ENCODE assay signal across 8 cellular contexts in genomic region chr5:176817864-176818377, GRCh38. TPM values are rescaled to one million over a fixed set of nuclear protein-coding genes. Genes with fewer than 3 reads are reported as not detected.
A peak's percentile ranks its signal among the peaks of the same experiment; 100 is the strongest.
DNase-seq lines count a peak whose midpoint lies in the region; ATAC-seq and TF ChIP-seq lines count a peak whose summit lies in the region.

No MANE protein-coding gene starts in this region.

- H3K36me3 ChIP-seq in WERI-Rb-1 (no peaks in the 10 kb centered on the region), cardiac muscle cell (no peaks in the 10 kb centered on the region)

- CTCF ChIA-PET in AG04449 (lab: Yijun Ruan, JAX): no interaction called here

- TF ChIP-seq CTCF in AG04449 (IDR thresholded peaks at IDR 0.05; ENCODE audit: insufficient read depth, low read length, missing control alignments): peak; percentile 41
- TF ChIP-seq CTCF in GM12874 (IDR thresholded peaks at IDR 0.05; ENCODE audit: insufficient read depth, low read depth, low read length): peak; percentile 57
- TF ChIP-seq CTCF in WERI-Rb-1 (IDR thresholded peaks at IDR 0.05; ENCODE audit: low read depth, low read length): peak; percentile 65
- TF ChIP-seq CTCF in cardiac muscle cell (IDR thresholded peaks at IDR 0.05; ENCODE audit: low read depth, low read length): peak; percentile 44

- POLR2A ChIA-PET in AG04449 (lab: Yijun Ruan, JAX): no interaction called here

- H3K4me3 ChIP-seq in AG04449 (ENCODE audit: low read depth, low read length): no peak overlapping the region
- peak overlapping the region; percentile 44 for H3K4me3 ChIP-seq in WERI-Rb-1 (ENCODE audit: low read depth, low read length)
- peak overlapping the region; percentile 33 for H3K4me3 ChIP-seq in cardiac muscle cell
- H3K4me3 ChIP-seq in skeletal muscle cell (ENCODE audit: low read depth, low read length): peak overlapping the region; percentile 20

- DNase-seq in AG04449 (ENCODE audit: low read depth, low spot score) (no peak), WERI-Rb-1 (peak; percentile 72), cardiac muscle cell (ENCODE audit: low read depth in 1 of 2, low spot score in 1 of 2) (peak; percentile 27 to 70), skeletal muscle cell (ENCODE audit: low read depth) (no peak), GDM1 (lab: John Stamatoyannopoulos, UW) (no peak)

- peak overlapping the region; percentile 88 for H3K27ac ChIP-seq in WERI-Rb-1
- no peak overlapping the region for H3K27ac ChIP-seq in cardiac muscle cell

- no peaks in the 10 kb centered on the region for H3K9me3 ChIP-seq in WERI-Rb-1 (ENCODE audit: severe bottlenecking)
- H3K9me3 ChIP-seq in cardiac muscle cell (ENCODE audit: low read depth): no peaks in the 10 kb centered on the region

- ATAC-seq in HG03457 (IDR thresholded peaks at IDR 0.05; ENCODE audit: unreplicated experiment) (peak; percentile 24), HG03565 (IDR thresholded peaks at IDR 0.05; ENCODE audit: unreplicated experiment) (no peak)

- H3K27me3 ChIP-seq in WERI-Rb-1 (ENCODE audit: insufficient read depth, low read depth, severe bottlenecking) (no peaks in the 10 kb centered on the region), cardiac muscle cell (peaks cover 27% of the 10 kb centered on the region)

- H3K4me1 ChIP-seq in cardiac muscle cell (ENCODE audit: low read depth): peaks cover 8% of the 10 kb centered on the region

RNA-seq across cellular contexts. Expression of gene UNC5A, which starts 7.6 kb away (rescaled TPM):
- total RNA-seq in cardiac muscle cell: 0.86 and 1.4 TPM in 2 replicates
- polyA plus RNA-seq in cardiac muscle cell: 0.26 and 0.39 TPM in 2 replicates

Comparison
In these comparisons a context has a peak if more than half of its experiments do, and no peak if none do; other contexts are left out.
1. DNase-seq: peak in WERI-Rb-1 (single experiment) and cardiac muscle cell (2 of 2); none in AG04449 (single experiment), skeletal muscle cell (single experiment) and GDM1 (single experiment).
2. Peak in every context shown above with its lines, with median percentiles within 50 percentile points of each other: CTCF ChIP-seq.